In genomic region chr16:27154573-27155521, GRCh38 we compare ENCODE assay signal across 8 cellular contexts. TPM values are rescaled to one million over a fixed set of nuclear protein-coding genes. Genes with fewer than 3 reads are reported as not detected.
DNase-seq lines count a peak whose midpoint lies in the region; ATAC-seq, FAIRE-seq and TF ChIP-seq lines count a peak whose summit lies in the region.

No MANE protein-coding gene starts in this region.

- peak; percentile 38 to 61 for DNase-seq in Caco-2
- DNase-seq in T-helper 1 cell, result peak; percentile 16 to 58 (median 47)
- peak in 29 of 56 donors; percentile 1 to 55 (median 8) for DNase-seq in amygdala (lab: John Stamatoyannopoulos, UW)
- DNase-seq in hypothalamus (lab: John Stamatoyannopoulos, UW), result peak in 30 of 51 donors; percentile 0 to 55 (median 6)
- peak; percentile 93 for DNase-seq in small intestine

- no peaks in the 10 kb centered on the region for H3K27me3 Mint-ChIP-seq in Caco-2 (ENCODE audit: insufficient read depth, unreplicated experiment)

- no peaks in the 10 kb centered on the region for H3K9me3 ChIP-seq in Caco-2
- no peaks in the 10 kb centered on the region for H3K9me3 ChIP-seq in small intestine (ENCODE audit: control insufficient read depth, low read depth)

- FAIRE-seq in small intestine (lab: Jason Lieb, UNC), result no peak

- H3K27ac Mint-ChIP-seq in Caco-2 (ENCODE audit: unreplicated experiment), result no peak overlapping the region

- H3K4me1 ChIP-seq in Caco-2 (no peaks in the 10 kb centered on the region), small intestine (ENCODE audit: control insufficient read depth in 2 of 2, insufficient read depth in 1 of 2, low read depth in 1 of 2, low read length in 1 of 2) (peaks cover 0 to 4% of the 10 kb centered on the region in 2 donors)

- no peaks in the 10 kb centered on the region for H3K36me3 Mint-ChIP-seq in Caco-2 (ENCODE audit: insufficient read depth, unreplicated experiment)

- no peaks in the 10 kb centered on the region for H3K9me3 Mint-ChIP-seq in Caco-2 (ENCODE audit: unreplicated experiment)

- POLR2A ChIA-PET in Caco-2 (lab: Charles Lee), result no interaction called here

- ATAC-seq in HG03354 (IDR thresholded peaks at IDR 0.05; ENCODE audit: poor library complexity, severe bottlenecking, unreplicated experiment) (peak; percentile 52), HG03139 (IDR thresholded peaks at IDR 0.05; ENCODE audit: unreplicated experiment) (no peak), HG03095 (IDR thresholded peaks at IDR 0.05; ENCODE audit: unreplicated experiment) (no peak)

- H3K36me3 ChIP-seq in Caco-2 (ENCODE audit: control insufficient read depth, insufficient read depth, low read length) (no peaks in the 10 kb centered on the region), small intestine (ENCODE audit: control insufficient read depth in 2 of 2, insufficient read depth in 2 of 2, low read length in 2 of 2) (no peaks in the 10 kb centered on the region)

- H3K27me3 ChIP-seq in Caco-2 (replicated peaks; ENCODE audit: control insufficient read depth, insufficient read depth, low read length) (no peaks in the 10 kb centered on the region), small intestine (ENCODE audit: control insufficient read depth in 2 of 2, insufficient read depth in 2 of 2, low read length in 2 of 2) (no peaks in the 10 kb centered on the region)

- H3K4me3 Mint-ChIP-seq in Caco-2 (ENCODE audit: unreplicated experiment), result no peak overlapping the region

- no TSS peak for BruUV-seq in Caco-2 (replicated peaks; lab: Mats Ljungman, UMichigan)

- peak; percentile 89 to 95 for TF ChIP-seq CTCF in Caco-2 (IDR thresholded peaks at IDR 0.05; ENCODE audit: insufficient read depth in 1 of 2, low read depth in 1 of 2, low read length in 1 of 2, severe bottlenecking in 1 of 2, unreplicated experiment in 1 of 2)

- H3K4me1 Mint-ChIP-seq in Caco-2 (ENCODE audit: low read depth, unreplicated experiment), result peaks cover 5% of the 10 kb centered on the region

- 18 to 21% (median 19%) methylated on average over 24 to 25 of the region's 25 CpGs for WGBS in small intestine, 3 donors

- intact Hi-C loops in Caco-2 (cut with micrococcal nuclease; ENCODE audit: unreplicated experiment), result loop anchor here (2.0 to 10.0 kb wide), 2 partner anchors 60 to 302 kb away; no protein-coding TSS in a partner anchor

- CTCF ChIA-PET in Caco-2 (lab: Charles Lee), result no interaction called here

- H3K4me3 ChIP-seq in Caco-2 (ENCODE audit: low read depth, low read length) (no peak overlapping the region), small intestine (ENCODE audit: low read depth in 1 of 2, low read length in 2 of 2) (no peak overlapping the region)

- peak overlapping the region; percentile 47 to 72 for H3K27ac ChIP-seq in small intestine (ENCODE audit: low read depth in 1 of 2, low read length in 1 of 2)

RNA-seq across cellular contexts. Expression of gene KDM8, which starts 48.5 kb away (rescaled TPM):
- 7.0 and 11.1 TPM in 2 replicates for total RNA-seq in Caco-2 (2022)
- polyA plus RNA-seq in small intestine, result 100 to 1,000 TPM in 1 of 3 donors, 10 to 100 TPM in 1, 1 to 10 TPM in 1; 8.7 to 117 (median 67.6) TPM

Comparison
In these comparisons a context has a peak if more than half of its experiments do, and no peak if none do; other contexts are left out.
1. DNase-seq: peak in every context shown above with its lines; median percentile 93 in small intestine; 50 in Caco-2; 47 in T-helper 1 cell; 8 in amygdala; 6 in hypothalamus.